ENCODE assay signal across 17 cellular contexts in the genomic region with DNA sequence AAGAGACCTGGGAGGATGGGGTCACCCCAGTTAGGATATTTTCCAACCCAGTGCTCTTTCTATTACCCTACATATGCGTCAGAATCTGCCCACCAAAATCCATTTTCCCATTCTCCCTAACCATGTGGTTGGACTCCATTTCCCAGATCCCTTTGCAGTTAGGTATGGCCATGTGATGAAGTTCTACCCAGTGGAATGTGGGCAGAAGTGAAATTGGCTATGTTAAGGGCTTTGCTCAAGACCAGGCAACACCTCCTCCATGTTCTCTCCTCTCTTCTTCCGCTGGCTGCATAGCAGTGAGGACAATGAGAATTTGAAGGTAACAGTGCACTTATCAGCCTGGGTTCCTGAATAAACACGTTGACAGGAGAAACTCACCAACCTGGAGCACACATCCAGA.
DNase-seq lines count a peak whose midpoint lies in the region; ATAC-seq, FAIRE-seq and TF ChIP-seq lines count a peak whose summit lies in the region.
"Had no signal": no experiment of that assay in that cellular context is flagged by ENCODE, and none has a peak within 500 bp of the region (broad histone marks: within the 10 kb centered on the region; RNA-seq: fewer than 3 reads in every experiment).

No MANE protein-coding gene starts in this region.

- H3K56ac ChIP-seq in IMR-90 (ENCODE audit: extremely low read depth, insufficient read depth, low read length): no peak overlapping the region

- H2BK5ac ChIP-seq in IMR-90 (ENCODE audit: low read depth, low read length, poor library complexity, severe bottlenecking) (no peak overlapping the region), mesenchymal stem cell (ENCODE audit: low read depth, low read length, poor library complexity, severe bottlenecking) (no peak overlapping the region)

- H2BK15ac ChIP-seq in IMR-90 (ENCODE audit: low read depth, low read length) (no peak overlapping the region), mesenchymal stem cell (ENCODE audit: low read depth, poor library complexity, severe bottlenecking) (no peak overlapping the region)

- H3K27ac ChIP-seq in IMR-90 (ENCODE audit: insufficient read depth, low read length) (no peak overlapping the region), Panc1 (ENCODE audit: low read length) (peak overlapping the region; percentile 10; the same call in 1 of the 2 replicates), mesenchymal stem cell (ENCODE audit: low read length, poor library complexity, severe bottlenecking) (no peak overlapping the region), stomach (no peak overlapping the region)
- H3K27ac ChIP-seq: BLaER1 treated with 17β-estradiol and CSF1 and Interleukin-3, amounts not matched to agents 10 nM and 100 nM; GM23248; HL-60 had no signal

- no peaks in the 10 kb centered on the region for H4K20me1 ChIP-seq in IMR-90 (ENCODE audit: insufficient read depth, low read length)
- H4K20me1 ChIP-seq: BLaER1 treated with 17β-estradiol and CSF1 and Interleukin-3, amounts not matched to agents 10 nM and 100 nM had no signal

- TF ChIP-seq POLR2A in IMR-90 (IDR thresholded peaks at IDR 0.05; ENCODE audit: low read depth, low read length): no peak
- TF ChIP-seq POLR2A in stomach (IDR thresholded peaks at IDR 0.05): no peak

- H2BK20ac ChIP-seq in IMR-90 (ENCODE audit: low read depth, low read length): no peak overlapping the region

- H3K4ac ChIP-seq in IMR-90 (ENCODE audit: low read depth, low read length): 0 out of 2 replicates have a peak overlapping the region, but pooled peaks have one; percentile 6
- no peak overlapping the region for H3K4ac ChIP-seq in mesenchymal stem cell (ENCODE audit: low read depth in 1 of 2, low read length in 2 of 2)

- TF ChIP-seq CTCF in IMR-90 (conservative IDR thresholded peaks at IDR 0.05; ENCODE audit: low read depth, low read length) (no peak), Panc1 (IDR thresholded peaks at IDR 0.05) (no peak), stomach (IDR thresholded peaks at IDR 0.05) (no peak)

- H2BK12ac ChIP-seq in mesenchymal stem cell (ENCODE audit: low read length in 2 of 2): no peak overlapping the region

- H3K23ac ChIP-seq in IMR-90 (ENCODE audit: low read depth, low read length): no peak overlapping the region
- H3K23ac ChIP-seq in mesenchymal stem cell (ENCODE audit: low read length in 2 of 2): no peak overlapping the region

- H3K79me1 ChIP-seq in IMR-90 (ENCODE audit: low read depth in 1 of 2, low read length in 2 of 2) (no peaks in the 10 kb centered on the region), mesenchymal stem cell (replicated peaks; ENCODE audit: low read length, poor library complexity, severe bottlenecking) (no peaks in the 10 kb centered on the region)

- no peaks in the 10 kb centered on the region for H3K27me3 ChIP-seq in IMR-90 (ENCODE audit: control insufficient read depth, insufficient read depth, low read length)
- H3K27me3 ChIP-seq in Panc1 (ENCODE audit: control insufficient read depth, insufficient read depth, low read length): no peaks in the 10 kb centered on the region
- no peaks in the 10 kb centered on the region for H3K27me3 ChIP-seq in mesenchymal stem cell (ENCODE audit: control insufficient read depth in 1 of 2, insufficient read depth in 1 of 2, low read length in 2 of 2)
- no peaks in the 10 kb centered on the region for H3K27me3 ChIP-seq in stomach
- H3K27me3 ChIP-seq: BLaER1 treated with 17β-estradiol and CSF1 and Interleukin-3, amounts not matched to agents 10 nM and 100 nM had no signal

- dilution Hi-C loops in IMR-90 (cut with HindIII; ENCODE audit: low sequenced_read_pairs, unreplicated experiment): no loop called here

- H3K14ac ChIP-seq in IMR-90 (replicated peaks; ENCODE audit: low read depth, low read length): no peak overlapping the region
- H3K14ac ChIP-seq in mesenchymal stem cell (ENCODE audit: low read length in 2 of 2): no peak overlapping the region

- H3K4me3 ChIP-seq in IMR-90 (ENCODE audit: insufficient read depth, low read depth, low read length): no peak overlapping the region
- H3K4me3 ChIP-seq in Panc1 (ENCODE audit: low read depth in 2 of 2, low read length in 2 of 2): no peak overlapping the region
- no peak overlapping the region for H3K4me3 ChIP-seq in mesenchymal stem cell (ENCODE audit: insufficient read depth in 1 of 2, low read depth in 1 of 2, low read length in 2 of 2)
- H3K4me3 ChIP-seq in stomach: no peak overlapping the region
- H3K4me3 ChIP-seq: BLaER1 treated with 17β-estradiol and CSF1 and Interleukin-3, amounts not matched to agents 10 nM and 100 nM; GM23248; HAP-1 had no signal

- no peak for TF ChIP-seq EP300 in stomach (IDR thresholded peaks at IDR 0.05)

- POLR2A ChIA-PET in IMR-90 (lab: Charles Lee; ENCODE audit: unreplicated experiment): no interaction called here
- POLR2A ChIA-PET in Panc1 (lab: Charles Lee): no interaction called here

- H2BK120ac ChIP-seq in IMR-90 (ENCODE audit: low read depth, low read length): peak overlapping the region; percentile 16; the same call in 1 of the 2 replicates
- H2BK120ac ChIP-seq in mesenchymal stem cell (ENCODE audit: low read depth, low read length): no peak overlapping the region

- H3K9ac ChIP-seq in IMR-90 (ENCODE audit: low read depth, low read length) (no peak overlapping the region), mesenchymal stem cell (ENCODE audit: low read length) (no peak overlapping the region)
- H3K9ac ChIP-seq: BLaER1 treated with 17β-estradiol and CSF1 and Interleukin-3, amounts not matched to agents 10 nM and 100 nM; GM23248 had no signal

- TF ChIP-seq RAD21 in IMR-90 (IDR thresholded peaks at IDR 0.05; ENCODE audit: low read length): no peak

- no peak overlapping the region for H4K8ac ChIP-seq in IMR-90 (ENCODE audit: low read depth in 2 of 2, low read length in 2 of 2)
- peak overlapping the region; percentile 57 for H4K8ac ChIP-seq in mesenchymal stem cell (ENCODE audit: low read length)

- DNase-seq in GM19239 (ENCODE audit: insufficient read length, low spot score): no peak
- DNase-seq in IMR-90: no peak
- no peak for DNase-seq in Panc1 (ENCODE audit: low read depth, low spot score)
- DNase-seq in mesenchymal stem cell: no peak
- DNase-seq in UCSD-AML1 (lab: John Stamatoyannopoulos, UW; ENCODE audit: unreplicated experiment): no peak
- no peak for DNase-seq in stomach
- no peak for DNase-seq in SIG-M5 treated with dmso at 0.1 percent for 504 hours (lab: John Stamatoyannopoulos, UW; ENCODE audit: unreplicated experiment)
- DNase-seq: 8988T; CD4-positive, CD25-positive, alpha-beta regulatory T cell; DMS53; GF-D8; GM23248; HFFc6 had no signal

- H2AFZ ChIP-seq in IMR-90 (replicated peaks; ENCODE audit: low read length, poor library complexity) (peak overlapping the region; percentile 14), mesenchymal stem cell (ENCODE audit: low read depth, low read length) (no peak overlapping the region)
- H2AFZ ChIP-seq: GM23248 had no signal

- no peak overlapping the region for H4K5ac ChIP-seq in IMR-90 (ENCODE audit: low read depth, low read length)

- H3K4me1 ChIP-seq in IMR-90 (ENCODE audit: control insufficient read depth, insufficient read depth, low read length): no peaks in the 10 kb centered on the region
- no peaks in the 10 kb centered on the region for H3K4me1 ChIP-seq in Panc1 (ENCODE audit: control insufficient read depth, insufficient read depth, low read length)
- H3K4me1 ChIP-seq in mesenchymal stem cell (ENCODE audit: control insufficient read depth, insufficient read depth, low read depth, low read length): no peaks in the 10 kb centered on the region
- H3K4me1 ChIP-seq in stomach: no peaks in the 10 kb centered on the region
- H3K4me1 ChIP-seq: BLaER1 treated with 17β-estradiol and CSF1 and Interleukin-3, amounts not matched to agents 10 nM and 100 nM; HAP-1 had no signal

- BruUV-seq in IMR-90 (replicated peaks; lab: Mats Ljungman, UMichigan): no TSS peak
- BruUV-seq in Panc1 (replicated peaks; lab: Mats Ljungman, UMichigan): no TSS peak

- H3K36me3 ChIP-seq in IMR-90 (ENCODE audit: control insufficient read depth, insufficient read depth, low read length) (no peaks in the 10 kb centered on the region), Panc1 (ENCODE audit: control insufficient read depth, insufficient read depth, low read length) (no peaks in the 10 kb centered on the region), mesenchymal stem cell (ENCODE audit: control insufficient read depth in 1 of 2, insufficient read depth in 2 of 2, low read depth in 1 of 2, low read length in 2 of 2) (no peaks in the 10 kb centered on the region), stomach (no peaks in the 10 kb centered on the region)
- H3K36me3 ChIP-seq: BLaER1 treated with 17β-estradiol and CSF1 and Interleukin-3, amounts not matched to agents 10 nM and 100 nM; HAP-1 had no signal

- CTCF ChIA-PET in IMR-90 (lab: Yijun Ruan, JAX): interaction anchor here (2.4 kb wide), 1 partner anchor 12 kb away, joined by 7 read pairs; no protein-coding TSS in a partner anchor
- CTCF ChIA-PET in Panc1 (lab: Charles Lee): no interaction called here

- H3K18ac ChIP-seq in IMR-90 (ENCODE audit: low read depth, low read length): no peak overlapping the region
- H3K18ac ChIP-seq in mesenchymal stem cell (ENCODE audit: low read depth in 1 of 2, low read length in 2 of 2): peak overlapping the region in 1 of 2 experiments; percentile 21

- in situ Hi-C loops in IMR-90 (cut with MboI; ENCODE audit: low sequenced_read_pairs): no loop called here
- in situ Hi-C loops in Panc1 (cut with HindIII; ENCODE audit: low pct_unique_long_range_greater_than_20kb, low sequenced_read_pairs): no loop called here

- no CpG with 5 or more reads among the region's 3 CpGs for WGBS in IMR-90 (ENCODE audit: extremely low coverage in 2 of 2, insufficient read length in 1 of 2), 2 experiments
- WGBS in mesenchymal stem cell: 87% methylated on average over 2 of the region's 3 CpGs
- 80 to 96% (median 92%) methylated on average over 3 of the region's 3 CpGs for WGBS in stomach, 5 donors

- H3K4me2 ChIP-seq in IMR-90 (ENCODE audit: low read depth, low read length): no peak overlapping the region
- no peak overlapping the region for H3K4me2 ChIP-seq in mesenchymal stem cell (ENCODE audit: low read length, poor library complexity, severe bottlenecking)
- H3K4me2 ChIP-seq: BLaER1 treated with 17β-estradiol and CSF1 and Interleukin-3, amounts not matched to agents 10 nM and 100 nM had no signal

- no peak for ATAC-seq in IMR-90 (ENCODE audit: low read depth)
- no peak for ATAC-seq in Panc1
- ATAC-seq in GM21390 (IDR thresholded peaks at IDR 0.05; ENCODE audit: unreplicated experiment): no peak

- peak overlapping the region; percentile 33; the same call in 1 of the 2 replicates for H2AK5ac ChIP-seq in IMR-90 (ENCODE audit: low read depth, low read length)
- H2AK5ac ChIP-seq in mesenchymal stem cell (ENCODE audit: low read length, severe bottlenecking): no peak overlapping the region

- H2AK9ac ChIP-seq in IMR-90 (replicated peaks; ENCODE audit: low read depth, low read length, poor library complexity): peak overlapping the region; percentile 13

- H3K9me1 ChIP-seq in IMR-90 (ENCODE audit: insufficient read depth, low read length): no peaks in the 10 kb centered on the region

- intact Hi-C loops in IMR-90 (cut with micrococcal nuclease) (no loop called here), Panc1 (cut with micrococcal nuclease; ENCODE audit: unreplicated experiment) (no loop called here), stomach (cut with DNase I; ENCODE audit: low total_unique reads) (no loop called here)

- H4K91ac ChIP-seq in IMR-90 (ENCODE audit: insufficient read depth, low read depth, low read length) (no peak overlapping the region), mesenchymal stem cell (ENCODE audit: low read length) (no peak overlapping the region)

- peak; percentile 37 for FAIRE-seq in GM19239 (lab: Jason Lieb, UNC)

- H3K9me3 ChIP-seq in IMR-90 (ENCODE audit: control insufficient read depth, insufficient read depth, low read length) (no peaks in the 10 kb centered on the region), Panc1 (ENCODE audit: control insufficient read depth, insufficient read depth, low read depth, low read length) (no peaks in the 10 kb centered on the region), mesenchymal stem cell (ENCODE audit: control insufficient read depth, low read length) (no peaks in the 10 kb centered on the region), stomach (no peaks in the 10 kb centered on the region)
- H3K9me3 ChIP-seq: BLaER1 treated with 17β-estradiol and CSF1 and Interleukin-3, amounts not matched to agents 10 nM and 100 nM; HAP-1 had no signal
